Comparison of ENCODE assay signal across 26 cellular contexts in the genomic region with DNA sequence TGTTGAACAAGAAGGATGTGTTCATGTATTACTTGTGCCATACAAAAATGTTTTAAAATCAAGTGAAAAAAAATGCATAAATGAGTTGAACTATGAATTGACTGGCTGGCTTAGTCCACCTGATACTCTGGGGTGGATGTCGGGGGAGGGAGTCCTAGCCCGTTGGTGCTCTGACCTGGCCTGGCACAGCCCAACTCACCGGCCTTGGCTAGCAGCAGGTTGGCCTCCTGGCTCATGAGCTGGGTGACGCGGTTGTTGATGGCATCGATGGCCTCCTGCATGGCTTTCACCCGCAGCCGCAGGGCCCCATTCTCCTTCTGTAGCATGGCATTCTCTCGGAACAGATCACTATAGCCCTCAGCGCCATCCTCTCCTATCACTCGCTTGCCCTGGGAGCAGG. TPM values are rescaled to one million over a fixed set of nuclear protein-coding genes. Genes with fewer than 3 reads are reported as not detected.
DNase-seq lines count a peak whose midpoint lies in the region; ATAC-seq and TF ChIP-seq lines count a peak whose summit lies in the region.
"Had no signal": no experiment of that assay in that cellular context is flagged by ENCODE, and none has a peak within 500 bp of the region (broad histone marks: within the 10 kb centered on the region; RNA-seq: fewer than 3 reads in every experiment).

No MANE protein-coding gene starts in this region.

- TF ChIP-seq CTCF in HEK293 (tag by site-specific recombination; IDR thresholded peaks at IDR 0.05) (no peak), body of pancreas (IDR thresholded peaks at IDR 0.05) (no peak)

- CTCF ChIA-PET in activated naive CD4-positive, alpha-beta T cell treated with anti-CD3 and anti-CD28 coated beads for 36 hours (lab: Charles Lee), result interaction anchor here (1.4 kb wide), 1 partner anchor 41 kb away, joined by 4 read pairs; no protein-coding TSS in a partner anchor
- CTCF ChIA-PET in activated naive CD4-positive, alpha-beta T cell treated with anti-CD3 and anti-CD28 coated beads, Interleukin-2, amount 10 ng/mL, durations not matched to agents 7 days and 5 days (lab: Charles Lee), result interaction anchor here (0.8 to 1.3 kb wide), 2 partner anchors 20 to 30 kb away, joined by 3 read pairs; no protein-coding TSS in a partner anchor
- CTCF ChIA-PET in HEK293 (lab: Yijun Ruan, JAX), result no interaction called here

- H3K27ac ChIP-seq in HEK293 (ENCODE audit: extremely low read depth, low read depth, low read length), result no peak overlapping the region
- H3K27ac ChIP-seq in body of pancreas, result peak overlapping the region in 2 of 4 donors; percentile 28 to 42
- H3K27ac ChIP-seq: suprapubic skin, upper lobe of right lung had no signal

- intact Hi-C loops in activated naive CD4-positive, alpha-beta T cell treated with anti-CD3 and anti-CD28 coated beads for 36 hours (cut with micrococcal nuclease), result loop anchor here (1.0 kb wide), 1 partner anchor 20 kb away; no protein-coding TSS in a partner anchor
- intact Hi-C loops in body of pancreas (cut with DNase I), result no loop called here

- no peaks in the 10 kb centered on the region for H3K9me3 Mint-ChIP-seq in activated naive CD4-positive, alpha-beta T cell treated with anti-CD3 and anti-CD28 coated beads for 36 hours
- H3K9me3 Mint-ChIP-seq in activated naive CD4-positive, alpha-beta T cell treated with anti-CD3 and anti-CD28 coated beads, Interleukin-2, amount 10 ng/mL, durations not matched to agents 7 days and 5 days, result no peaks in the 10 kb centered on the region
- H3K9me3 Mint-ChIP-seq in stimulated activated effector memory CD8-positive, alpha-beta T cell treated with anti-CD3 and anti-CD28 coated beads, Interleukin-12 subunit alpha, Interleukin-12 subunit beta, amount 100 ng/mL, for 72 hours, result no peaks in the 10 kb centered on the region
- H3K9me3 Mint-ChIP-seq: activated T-cell treated with anti-CD3 and anti-CD28 coated beads, Interleukin-2, amount 50 U/mL, for 4 hours; natural killer cell; stimulated activated memory B cell treated with anti-CD40 and anti-IgM and Interleukin-4, amounts not matched to agents 10 μg/mL and 1 μg/mL and 100 μg/mL, for 72 hours had no signal

- H3K27ac Mint-ChIP-seq in activated naive CD4-positive, alpha-beta T cell treated with anti-CD3 and anti-CD28 coated beads for 36 hours, result peak overlapping the region; percentile 54
- H3K27ac Mint-ChIP-seq in activated naive CD4-positive, alpha-beta T cell treated with anti-CD3 and anti-CD28 coated beads, Interleukin-2, amount 10 ng/mL, durations not matched to agents 7 days and 5 days, result no peak overlapping the region
- H3K27ac Mint-ChIP-seq in stimulated activated effector memory CD8-positive, alpha-beta T cell treated with anti-CD3 and anti-CD28 coated beads, Interleukin-12 subunit alpha, Interleukin-12 subunit beta, amount 100 ng/mL, for 72 hours, result peak overlapping the region; percentile 86
- H3K27ac Mint-ChIP-seq: stimulated activated memory B cell treated with anti-CD40 and anti-IgM and Interleukin-4, amounts not matched to agents 10 μg/mL and 1 μg/mL and 100 μg/mL, for 72 hours had no signal

- H3K27me3 ChIP-seq in body of pancreas, result no peaks in the 10 kb centered on the region
- H3K27me3 ChIP-seq: suprapubic skin, upper lobe of right lung had no signal

- H3K36me3 Mint-ChIP-seq in activated naive CD4-positive, alpha-beta T cell treated with anti-CD3 and anti-CD28 coated beads for 36 hours (ENCODE audit: low read depth), result peaks cover 43% of the 10 kb centered on the region
- H3K36me3 Mint-ChIP-seq in activated naive CD4-positive, alpha-beta T cell treated with anti-CD3 and anti-CD28 coated beads, Interleukin-2, amount 10 ng/mL, durations not matched to agents 7 days and 5 days, result peaks cover 58% of the 10 kb centered on the region
- no peaks in the 10 kb centered on the region for H3K36me3 Mint-ChIP-seq in stimulated activated effector memory CD8-positive, alpha-beta T cell treated with anti-CD3 and anti-CD28 coated beads, Interleukin-12 subunit alpha, Interleukin-12 subunit beta, amount 100 ng/mL, for 72 hours

- no peak overlapping the region for H3K4me3 Mint-ChIP-seq in activated naive CD4-positive, alpha-beta T cell treated with anti-CD3 and anti-CD28 coated beads for 36 hours
- H3K4me3 Mint-ChIP-seq in activated naive CD4-positive, alpha-beta T cell treated with anti-CD3 and anti-CD28 coated beads, Interleukin-2, amount 10 ng/mL, durations not matched to agents 7 days and 5 days, result no peak overlapping the region
- no peak overlapping the region for H3K4me3 Mint-ChIP-seq in stimulated activated effector memory CD8-positive, alpha-beta T cell treated with anti-CD3 and anti-CD28 coated beads, Interleukin-12 subunit alpha, Interleukin-12 subunit beta, amount 100 ng/mL, for 72 hours
- H3K4me3 Mint-ChIP-seq: activated T-cell treated with anti-CD3 and anti-CD28 coated beads, Interleukin-2, amount 50 U/mL, for 4 hours; natural killer cell; stimulated activated memory B cell treated with anti-CD40 and anti-IgM and Interleukin-4, amounts not matched to agents 10 μg/mL and 1 μg/mL and 100 μg/mL, for 72 hours had no signal

- H3K36me3 ChIP-seq in HEK293 (ENCODE audit: control insufficient read depth in 2 of 2, insufficient read depth in 1 of 2, low read length in 2 of 2) (no peaks in the 10 kb centered on the region), body of pancreas (replicated peaks in 1 of 2; ENCODE audit: insufficient read depth in 1 of 2, low read depth in 2 of 2) (no peaks in the 10 kb centered on the region)
- H3K36me3 ChIP-seq: suprapubic skin had no signal

- H3K4me1 Mint-ChIP-seq in activated naive CD4-positive, alpha-beta T cell treated with anti-CD3 and anti-CD28 coated beads for 36 hours (ENCODE audit: low read depth), result peaks cover 18% of the 10 kb centered on the region
- peaks cover 3% of the 10 kb centered on the region for H3K4me1 Mint-ChIP-seq in activated naive CD4-positive, alpha-beta T cell treated with anti-CD3 and anti-CD28 coated beads, Interleukin-2, amount 10 ng/mL, durations not matched to agents 7 days and 5 days
- peaks cover 19% of the 10 kb centered on the region for H3K4me1 Mint-ChIP-seq in stimulated activated effector memory CD8-positive, alpha-beta T cell treated with anti-CD3 and anti-CD28 coated beads, Interleukin-12 subunit alpha, Interleukin-12 subunit beta, amount 100 ng/mL, for 72 hours
- H3K4me1 Mint-ChIP-seq: stimulated activated memory B cell treated with anti-CD40 and anti-IgM and Interleukin-4, amounts not matched to agents 10 μg/mL and 1 μg/mL and 100 μg/mL, for 72 hours had no signal

- H3K4me3 ChIP-seq in HEK293 (ENCODE audit: low read depth, low read length) (no peak overlapping the region), body of pancreas (no peak overlapping the region)
- H3K4me3 ChIP-seq: K562, mucosa of descending colon, suprapubic skin, upper lobe of right lung had no signal

- 55 to 56% methylated on average over 8 to 9 of the region's 11 CpGs for WGBS in body of pancreas, 2 donors

- H3K4me1 ChIP-seq in HEK293 (ENCODE audit: control insufficient read depth, insufficient read depth, low read length), result no peaks in the 10 kb centered on the region
- no peaks in the 10 kb centered on the region for H3K4me1 ChIP-seq in body of pancreas
- H3K4me1 ChIP-seq: suprapubic skin, upper lobe of right lung had no signal

- ATAC-seq in body of pancreas (peak; percentile 98), GM19397 (IDR thresholded peaks at IDR 0.05; ENCODE audit: unreplicated experiment) (no peak), GM18909 (IDR thresholded peaks at IDR 0.05; ENCODE audit: poor library complexity, unreplicated experiment) (no peak)
- ATAC-seq in stimulated activated effector memory CD8-positive, alpha-beta T cell treated with anti-CD3 and anti-CD28 coated beads, Interleukin-12 subunit alpha, Interleukin-12 subunit beta, amount 100 ng/mL, for 72 hours, result no peak
- ATAC-seq: activated T-cell treated with anti-CD3 and anti-CD28 coated beads, Interleukin-2, amount 50 U/mL, for 4 hours; K562; natural killer cell; Panc1; SK-N-SH treated with all-trans-retinoic acid at 6 μM for 48 hours; stimulated activated memory B cell treated with anti-CD40 and anti-IgM and Interleukin-4, amounts not matched to agents 10 μg/mL and 1 μg/mL and 100 μg/mL, for 72 hours; T-helper 17 cell; upper lobe of right lung had no signal

- no peak for TF ChIP-seq POLR2A in body of pancreas (IDR thresholded peaks at IDR 0.05)

- no peak for DNase-seq in activated naive CD4-positive, alpha-beta T cell treated with anti-CD3 and anti-CD28 coated beads for 36 hours
- DNase-seq in activated naive CD4-positive, alpha-beta T cell treated with anti-CD3 and anti-CD28 coated beads, Interleukin-2, amount 10 ng/mL, durations not matched to agents 7 days and 5 days, result no peak
- peak; percentile 78 to 91 (median 86) for DNase-seq in body of pancreas
- DNase-seq in stimulated activated effector memory CD8-positive, alpha-beta T cell treated with anti-CD3 and anti-CD28 coated beads, Interleukin-12 subunit alpha, Interleukin-12 subunit beta, amount 100 ng/mL, for 72 hours (ENCODE audit: low spot score in 2 of 2), result no peak
- no peak for DNase-seq in effector CD4-positive, alpha-beta T cell
- DNase-seq: activated T-cell treated with anti-CD3 and anti-CD28 coated beads, Interleukin-2, amount 50 U/mL, for 4 hours; anterior cingulate cortex; COR-L47; DMS79 treated with DMSO at 0.1 percent for 48 hours; hippocampal formation; natural killer cell; NCI-H1105 treated with DMSO at 0.1 percent for 48 hours; NCI-H1930; NCI-H69; Right ventricle myocardium superior; T-helper 17 cell; upper lobe of right lung had no signal

- no peaks in the 10 kb centered on the region for H3K27me3 Mint-ChIP-seq in activated naive CD4-positive, alpha-beta T cell treated with anti-CD3 and anti-CD28 coated beads for 36 hours (ENCODE audit: low read depth)
- no peaks in the 10 kb centered on the region for H3K27me3 Mint-ChIP-seq in activated naive CD4-positive, alpha-beta T cell treated with anti-CD3 and anti-CD28 coated beads, Interleukin-2, amount 10 ng/mL, durations not matched to agents 7 days and 5 days
- H3K27me3 Mint-ChIP-seq: stimulated activated memory B cell treated with anti-CD40 and anti-IgM and Interleukin-4, amounts not matched to agents 10 μg/mL and 1 μg/mL and 100 μg/mL, for 72 hours; T-helper 17 cell had no signal

- POLR2A ChIA-PET in HEK293 (lab: Yijun Ruan, JAX), result no interaction called here

- no peaks in the 10 kb centered on the region for H3K9me3 ChIP-seq in HEK293 (ENCODE audit: control insufficient read depth, insufficient read depth, low read depth, low read length)
- H3K9me3 ChIP-seq in body of pancreas, result no peaks in the 10 kb centered on the region
- H3K9me3 ChIP-seq: mucosa of descending colon, suprapubic skin, upper lobe of right lung had no signal

RNA-seq across cellular contexts. Expression of gene KIF21B, which starts 21.6 kb away (rescaled TPM):
- total RNA-seq in activated naive CD4-positive, alpha-beta T cell treated with anti-CD3 and anti-CD28 coated beads for 36 hours, result 10 to 100 TPM; 45.5 to 46.3 TPM
- total RNA-seq in body of pancreas, result 1 to 10 TPM; 1.6 to 3.4 TPM

Comparison
In these comparisons a context has a peak if more than half of its experiments do, and no peak if none do; other contexts are left out.
1. DNase-seq: peak in body of pancreas (4 of 4); none in activated naive CD4-positive, alpha-beta T cell treated with anti-CD3 and anti-CD28 coated beads for 36 hours (single experiment), activated naive CD4-positive, alpha-beta T cell treated with anti-CD3 and anti-CD28 coated beads, Interleukin-2, amount 10 ng/mL, durations not matched to agents 7 days and 5 days (single experiment), stimulated activated effector memory CD8-positive, alpha-beta T cell treated with anti-CD3 and anti-CD28 coated beads, Interleukin-12 subunit alpha, Interleukin-12 subunit beta, amount 100 ng/mL, for 72 hours (0 of 2) and effector CD4-positive, alpha-beta T cell (single experiment).
2. RNA of gene KIF21B, which starts 21.6 kb away (total RNA-seq): 45.5 to 46.3 TPM in activated naive CD4-positive, alpha-beta T cell treated with anti-CD3 and anti-CD28 coated beads for 36 hours; 1.6 to 3.4 TPM in body of pancreas; every median in the first group is over 10 times any median in the second.